17 cellular contexts compared by ENCODE assay signal in the genomic region with DNA sequence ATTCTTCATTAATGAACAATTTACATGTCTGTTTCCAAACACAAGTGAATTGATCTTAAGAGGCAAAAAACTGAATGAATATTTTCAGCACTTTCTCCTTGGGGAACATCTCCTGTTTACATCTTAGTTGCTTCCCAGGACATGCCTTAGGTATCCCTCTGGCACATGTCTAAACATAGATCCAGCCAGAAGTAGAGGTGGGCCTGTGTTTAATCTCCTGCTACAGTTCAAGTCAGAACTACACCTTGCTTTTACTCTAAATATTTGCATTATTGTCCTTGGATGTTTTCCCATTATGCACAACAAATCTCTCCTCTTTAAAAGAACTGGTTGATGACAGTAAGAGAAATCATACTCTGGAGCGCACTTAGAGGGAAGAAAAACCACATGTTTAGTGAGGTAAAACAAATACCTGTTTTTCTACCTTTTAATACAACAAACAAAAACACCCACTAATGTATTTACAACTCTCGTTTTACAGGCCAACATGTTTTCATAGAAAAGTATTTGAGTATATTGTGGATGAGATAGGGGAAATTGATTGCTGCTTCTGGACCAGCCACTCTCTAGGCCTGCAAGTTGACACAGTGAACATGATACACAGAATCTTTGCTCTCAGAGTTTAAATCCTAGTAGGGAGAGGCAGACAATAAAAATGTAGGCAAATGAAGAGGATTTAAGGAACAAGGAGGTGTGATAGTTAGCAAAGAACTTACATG. TPM values are rescaled to one million over a fixed set of nuclear protein-coding genes. Genes with fewer than 3 reads are reported as not detected.
A peak's percentile ranks its signal among the peaks of the same experiment; 100 is the strongest.
DNase-seq lines count a peak whose midpoint lies in the region; ATAC-seq and TF ChIP-seq lines count a peak whose summit lies in the region.
"Had no signal": no experiment of that assay in that cellular context is flagged by ENCODE, and none has a peak within 500 bp of the region (broad histone marks: within the 10 kb centered on the region; RNA-seq: fewer than 3 reads in every experiment).

No MANE protein-coding gene starts in this region.

- WGBS in thyroid gland, 2 donors = 59 to 63% methylated on average over 2 of the region's 2 CpGs

- DNase-seq in activated naive CD4-positive, alpha-beta T cell treated with anti-CD3 and anti-CD28 coated beads, Interleukin-2, amount 50 U/mL, for 16 hours = no peak
- no peak for DNase-seq in activated T-helper 1 cell treated with anti-CD3 and anti-CD28 coated beads, Interleukin-12 subunit alpha, Interleukin-12 subunit beta, Interleukin-2, Interleukin-4 antibody, amounts not matched to agents 30 ng/mL and 10 ng/mL and 1 ng/mL, durations not matched to agents 14 hours and 24 hours and 36 hours (ENCODE audit: low spot score)
- DNase-seq in left lobe of liver (ENCODE audit: low spot score) = no peak
- DNase-seq in thyroid gland = no peak
- DNase-seq in NCI-H446 (lab: John Stamatoyannopoulos, UW) = no peak
- DNase-seq: central memory CD4-positive, alpha-beta T cell; EL; NCI-H1417; NCI-H524 treated with DMSO at 0.1 percent for 48 hours; ovary; stimulated activated CD4-positive, alpha-beta T cell treated with anti-CD3 and anti-CD28 coated beads, Interleukin-15, amount 100 ng/mL, for 24 hours had no signal

- no peaks in the 10 kb centered on the region for H3K9me3 ChIP-seq in thyroid gland
- H3K9me3 ChIP-seq: ovary had no signal

- H3K27me3 ChIP-seq in thyroid gland = no peaks in the 10 kb centered on the region
- H3K27me3 ChIP-seq: ovary had no signal

- peaks cover 57% of the 10 kb centered on the region for H3K36me3 Mint-ChIP-seq in activated naive CD4-positive, alpha-beta T cell treated with anti-CD3 and anti-CD28 coated beads, Interleukin-2, amount 50 U/mL, for 24 hours
- H3K36me3 Mint-ChIP-seq in activated T-helper 1 cell treated with anti-CD3 and anti-CD28 coated beads, Interleukin-12 subunit alpha, Interleukin-12 subunit beta, Interleukin-2, Interleukin-4 antibody, amounts not matched to agents 30 ng/mL and 10 ng/mL and 1 ng/mL, durations not matched to agents 14 hours and 24 hours and 36 hours (ENCODE audit: low read depth) = peaks cover 48% of the 10 kb centered on the region

- intact Hi-C loops in activated T-helper 1 cell treated with anti-CD3 and anti-CD28 coated beads, Interleukin-12 subunit alpha, Interleukin-12 subunit beta, Interleukin-2, Interleukin-4 antibody, amounts not matched to agents 30 ng/mL and 10 ng/mL and 1 ng/mL, durations not matched to agents 14 hours and 24 hours and 36 hours (cut with micrococcal nuclease) = no loop called here
- intact Hi-C loops in thyroid gland (cut with DNase I) = no loop called here

- no peak for TF ChIP-seq POLR2A in thyroid gland (IDR thresholded peaks at IDR 0.05)

- H3K27ac ChIP-seq in thyroid gland = peak overlapping the region in 2 of 3 donors; percentile 31 to 65
- H3K27ac ChIP-seq: ovary, RWPE1 had no signal

- peaks cover 0 to 2% of the 10 kb centered on the region in 2 donors for H3K36me3 ChIP-seq in thyroid gland
- H3K36me3 ChIP-seq: ovary had no signal

- no peak for TF ChIP-seq CTCF in thyroid gland (IDR thresholded peaks at IDR 0.05)

- no peak overlapping the region for H3K4me3 ChIP-seq in thyroid gland (replicated peaks in 1 of 3)
- H3K4me3 ChIP-seq: lung, ovary had no signal

- no peaks in the 10 kb centered on the region for H3K27me3 Mint-ChIP-seq in activated naive CD4-positive, alpha-beta T cell treated with anti-CD3 and anti-CD28 coated beads, Interleukin-2, amount 50 U/mL, for 24 hours
- H3K27me3 Mint-ChIP-seq in activated T-helper 1 cell treated with anti-CD3 and anti-CD28 coated beads, Interleukin-12 subunit alpha, Interleukin-12 subunit beta, Interleukin-2, Interleukin-4 antibody, amounts not matched to agents 30 ng/mL and 10 ng/mL and 1 ng/mL, durations not matched to agents 14 hours and 24 hours and 36 hours (ENCODE audit: insufficient read depth) = no peaks in the 10 kb centered on the region

- no peaks in the 10 kb centered on the region for H3K9me3 Mint-ChIP-seq in activated naive CD4-positive, alpha-beta T cell treated with anti-CD3 and anti-CD28 coated beads, Interleukin-2, amount 50 U/mL, for 24 hours
- no peaks in the 10 kb centered on the region for H3K9me3 Mint-ChIP-seq in activated T-helper 1 cell treated with anti-CD3 and anti-CD28 coated beads, Interleukin-12 subunit alpha, Interleukin-12 subunit beta, Interleukin-2, Interleukin-4 antibody, amounts not matched to agents 30 ng/mL and 10 ng/mL and 1 ng/mL, durations not matched to agents 14 hours and 24 hours and 36 hours

- H3K4me3 Mint-ChIP-seq in activated naive CD4-positive, alpha-beta T cell treated with anti-CD3 and anti-CD28 coated beads, Interleukin-2, amount 50 U/mL, for 24 hours = peak overlapping the region; percentile 60
- peak overlapping the region; percentile 7 for H3K4me3 Mint-ChIP-seq in activated T-helper 1 cell treated with anti-CD3 and anti-CD28 coated beads, Interleukin-12 subunit alpha, Interleukin-12 subunit beta, Interleukin-2, Interleukin-4 antibody, amounts not matched to agents 30 ng/mL and 10 ng/mL and 1 ng/mL, durations not matched to agents 14 hours and 24 hours and 36 hours

- peaks cover 43 to 56% of the 10 kb centered on the region in 2 donors for H3K4me1 ChIP-seq in thyroid gland

- ATAC-seq in left lobe of liver (peak; percentile 80), GM18873 (IDR thresholded peaks at IDR 0.05; ENCODE audit: low FRiP score, unreplicated experiment) (no peak), GM21526 (IDR thresholded peaks at IDR 0.05; ENCODE audit: low FRiP score, unreplicated experiment) (no peak)
- ATAC-seq: esophagus mucosa had no signal

- H3K27ac Mint-ChIP-seq in activated naive CD4-positive, alpha-beta T cell treated with anti-CD3 and anti-CD28 coated beads, Interleukin-2, amount 50 U/mL, for 24 hours = peak overlapping the region; percentile 90
- peak overlapping the region; percentile 64 for H3K27ac Mint-ChIP-seq in activated T-helper 1 cell treated with anti-CD3 and anti-CD28 coated beads, Interleukin-12 subunit alpha, Interleukin-12 subunit beta, Interleukin-2, Interleukin-4 antibody, amounts not matched to agents 30 ng/mL and 10 ng/mL and 1 ng/mL, durations not matched to agents 14 hours and 24 hours and 36 hours

- peaks cover 97% of the 10 kb centered on the region for H3K4me1 Mint-ChIP-seq in activated naive CD4-positive, alpha-beta T cell treated with anti-CD3 and anti-CD28 coated beads, Interleukin-2, amount 50 U/mL, for 24 hours
- peaks cover 91% of the 10 kb centered on the region for H3K4me1 Mint-ChIP-seq in activated T-helper 1 cell treated with anti-CD3 and anti-CD28 coated beads, Interleukin-12 subunit alpha, Interleukin-12 subunit beta, Interleukin-2, Interleukin-4 antibody, amounts not matched to agents 30 ng/mL and 10 ng/mL and 1 ng/mL, durations not matched to agents 14 hours and 24 hours and 36 hours (ENCODE audit: low read depth)

RNA-seq across cellular contexts. Expression of a gene that starts 32.2 kb away (rescaled TPM):
- total RNA-seq in activated T-helper 1 cell treated with anti-CD3 and anti-CD28 coated beads, Interleukin-12 subunit alpha, Interleukin-12 subunit beta, Interleukin-2, Interleukin-4 antibody, amounts not matched to agents 30 ng/mL and 10 ng/mL and 1 ng/mL, durations not matched to agents 14 hours and 24 hours and 36 hours = 214 and 219 TPM in 2 replicates
- total RNA-seq in left lobe of liver (2.4 TPM), thyroid gland (10 to 100 TPM; 15.7 to 36.8 (median 33.6) TPM)
